Comparison of ENCODE assay signal across 12 cellular contexts in genomic region chr1:185257947-185258203, GRCh38. TPM values are rescaled to one million over a fixed set of nuclear protein-coding genes. Genes with fewer than 3 reads are reported as not detected.
DNase-seq lines count a peak whose midpoint lies in the region; ATAC-seq and TF ChIP-seq lines count a peak whose summit lies in the region.
"Had no signal": no experiment of that assay in that cellular context is flagged by ENCODE, and none has a peak within 500 bp of the region (broad histone marks: within the 10 kb centered on the region; RNA-seq: fewer than 3 reads in every experiment).

No MANE protein-coding gene starts in this region.

- H3K4me3 Mint-ChIP-seq in stimulated activated memory B cell treated with anti-CD40 and anti-IgM and Interleukin-4, amounts not matched to agents 10 μg/mL and 1 μg/mL and 100 μg/mL, for 72 hours: no peak overlapping the region

- TF ChIP-seq CTCF in DND-41 (IDR thresholded peaks at IDR 0.05; ENCODE audit: borderline replicate concordance, extremely low read depth, low read length, poor library complexity, severe bottlenecking) (no peak), astrocyte of the spinal cord (IDR thresholded peaks at IDR 0.05; ENCODE audit: low read depth, low read length) (no peak)

- H3K27me3 Mint-ChIP-seq in stimulated activated memory B cell treated with anti-CD40 and anti-IgM and Interleukin-4, amounts not matched to agents 10 μg/mL and 1 μg/mL and 100 μg/mL, for 72 hours: no peaks in the 10 kb centered on the region

- peaks cover 13% of the 10 kb centered on the region for H3K4me1 ChIP-seq in DND-41 (ENCODE audit: insufficient read depth, low read length)

- peak overlapping the region; percentile 51; the same call in 1 of the 2 replicates for H3K4me2 ChIP-seq in DND-41 (ENCODE audit: insufficient read depth, low read length)

- no peaks in the 10 kb centered on the region for H3K27me3 ChIP-seq in DND-41 (ENCODE audit: insufficient read depth, low read length, poor library complexity)

- H3K36me3 Mint-ChIP-seq in stimulated activated memory B cell treated with anti-CD40 and anti-IgM and Interleukin-4, amounts not matched to agents 10 μg/mL and 1 μg/mL and 100 μg/mL, for 72 hours: peaks cover 14% of the 10 kb centered on the region

- H3K27ac Mint-ChIP-seq in stimulated activated memory B cell treated with anti-CD40 and anti-IgM and Interleukin-4, amounts not matched to agents 10 μg/mL and 1 μg/mL and 100 μg/mL, for 72 hours: no peak overlapping the region

- no peak for ATAC-seq in DND-41 (ENCODE audit: insufficient read depth, low read depth)
- ATAC-seq in stimulated activated memory B cell treated with anti-CD40 and anti-IgM and Interleukin-4, amounts not matched to agents 10 μg/mL and 1 μg/mL and 100 μg/mL, for 72 hours: no peak

- no peaks in the 10 kb centered on the region for H4K20me1 ChIP-seq in DND-41 (ENCODE audit: insufficient read depth, low read length)

- no peaks in the 10 kb centered on the region for H3K4me1 Mint-ChIP-seq in stimulated activated memory B cell treated with anti-CD40 and anti-IgM and Interleukin-4, amounts not matched to agents 10 μg/mL and 1 μg/mL and 100 μg/mL, for 72 hours

- H3K9me3 Mint-ChIP-seq in stimulated activated memory B cell treated with anti-CD40 and anti-IgM and Interleukin-4, amounts not matched to agents 10 μg/mL and 1 μg/mL and 100 μg/mL, for 72 hours: peaks cover 5% of the 10 kb centered on the region

- H3K36me3 ChIP-seq in DND-41 (ENCODE audit: insufficient read depth, low read length) (no peaks in the 10 kb centered on the region), KOPT-K1 (ENCODE audit: insufficient read depth, low read length) (no peaks in the 10 kb centered on the region)

- in situ Hi-C loops in astrocyte of the spinal cord (cut with HindIII; ENCODE audit: low sequenced_read_pairs): no loop called here

- no peaks in the 10 kb centered on the region for H3K79me2 ChIP-seq in DND-41 (ENCODE audit: insufficient read depth, low read length)

- no peak overlapping the region for H3K27ac ChIP-seq in DND-41 (ENCODE audit: low read length)
- peak overlapping the region; percentile 57 for H3K27ac ChIP-seq in KOPT-K1 (ENCODE audit: low read depth, low read length, poor library complexity, severe bottlenecking)

- H3K4me3 ChIP-seq in DND-41 (ENCODE audit: low read depth in 1 of 2, low read length in 2 of 2) (no peak overlapping the region), astrocyte of the spinal cord (ENCODE audit: low read depth, low read length) (no peak overlapping the region)

- no peak overlapping the region for H3K9ac ChIP-seq in DND-41 (ENCODE audit: low read depth, low read length)

- H2AFZ ChIP-seq in DND-41 (ENCODE audit: low read depth, low read length): 0 out of 2 replicates have a peak overlapping the region, but pooled peaks have one; percentile 68

- no peaks in the 10 kb centered on the region for H3K9me3 ChIP-seq in DND-41 (ENCODE audit: insufficient read depth, low read length, severe bottlenecking)
- H3K9me3 ChIP-seq in KOPT-K1 (ENCODE audit: insufficient read depth, low read length, poor library complexity, severe bottlenecking): no peaks in the 10 kb centered on the region

- no peak for DNase-seq in DND-41
- peak; percentile 21 for DNase-seq in astrocyte of the spinal cord (ENCODE audit: low read depth, low spot score)
- DNase-seq in myocyte (ENCODE audit: low read depth): peak; percentile 6
- DNase-seq in activated CD4-positive, alpha-beta T cell treated with anti-CD3 and anti-CD28 coated beads, Interleukin-2, amount 50 U/mL, for 1 hour: no peak
- no peak for DNase-seq in SK-N-DZ (ENCODE audit: low spot score)
- DNase-seq: activated effector memory CD4-positive, alpha-beta T cell treated with anti-CD3 and anti-CD28 coated beads, Interleukin-2, amount 50 U/mL, for 16 hours; Calu3; NCI-H1436; NCI-H526; stimulated activated CD4-positive, alpha-beta T cell treated with anti-CD3 and anti-CD28 coated beads, Interleukin-4, amount 100 ng/mL, for 24 hours had no signal

RNA-seq across cellular contexts. Expression of gene IVNS1ABP, which starts 59.2 kb away (rescaled TPM):
- 79.3 and 124 TPM in 2 replicates for total RNA-seq in myocyte
- 84.1 TPM for polyA plus RNA-seq in myocyte (2012)
- polyA plus RNA-seq in SK-N-DZ (2014; cell fraction: cytosol; rRNA removed): 81.3 and 93.0 TPM in 2 replicates
- 212 and 218 TPM in 2 replicates for polyA plus RNA-seq in SK-N-DZ (2014; cell fraction: nucleus; rRNA removed)

Comparison
In these comparisons a context has a peak if more than half of its experiments do, and no peak if none do; other contexts are left out.
1. DNase-seq: peak in astrocyte of the spinal cord (single experiment) and myocyte (single experiment); none in DND-41 (single experiment), activated CD4-positive, alpha-beta T cell treated with anti-CD3 and anti-CD28 coated beads, Interleukin-2, amount 50 U/mL, for 1 hour (single experiment) and SK-N-DZ (single experiment).